In the genomic region with DNA sequence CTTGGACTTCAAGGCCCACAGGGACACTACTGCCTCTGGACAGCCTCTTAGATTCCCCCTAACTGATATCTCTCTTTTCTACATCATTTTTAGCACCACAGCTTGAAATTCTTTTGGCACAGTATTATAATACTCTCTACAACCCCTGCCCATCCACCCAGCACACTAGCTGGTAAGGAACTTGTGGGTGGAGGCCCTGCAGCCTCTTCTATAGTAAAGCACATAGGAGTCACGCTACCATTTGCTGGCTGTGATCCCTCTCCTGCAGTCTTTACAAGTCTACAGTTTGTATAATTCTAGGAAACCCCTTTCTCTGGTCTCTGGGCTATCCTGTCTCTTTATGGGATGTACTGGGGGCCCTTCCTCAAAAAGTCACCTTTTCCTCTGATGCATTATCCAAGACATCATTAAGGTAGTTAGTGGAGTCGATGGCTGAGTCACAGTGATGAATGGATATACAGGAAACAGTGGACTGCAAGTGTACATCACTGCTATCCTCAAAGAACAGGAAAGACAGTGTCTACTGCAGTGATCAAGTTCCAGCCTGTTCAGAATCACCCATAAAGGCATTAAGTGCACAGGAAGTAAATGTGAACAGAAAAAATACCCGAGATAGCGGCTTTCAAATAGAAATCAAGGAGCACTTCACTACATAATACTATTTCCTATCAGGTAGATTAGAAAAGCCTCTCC, we compare ENCODE assay signal across 10 cellular contexts. TPM values are rescaled to one million over a fixed set of nuclear protein-coding genes. Genes with fewer than 3 reads are reported as not detected.
DNase-seq lines count a peak whose midpoint lies in the region; ATAC-seq and TF ChIP-seq lines count a peak whose summit lies in the region.
"Had no signal": no experiment of that assay in that cellular context is flagged by ENCODE, and none has a peak within 500 bp of the region (broad histone marks: within the 10 kb centered on the region; RNA-seq: fewer than 3 reads in every experiment).

No MANE protein-coding gene starts in this region.

- 61 to 76% (median 69%) methylated on average over 4 of the region's 4 CpGs for WGBS in ovary, 3 donors

- no peak overlapping the region for H3K4me2 ChIP-seq in PC-9
- H3K4me2 ChIP-seq: KMS-11 had no signal

- no TSS peak for BruUV-seq in PC-9 (replicated peaks; lab: Mats Ljungman, UMichigan)

- no peak for TF ChIP-seq EP300 in ovary (IDR thresholded peaks at IDR 0.05)

- no peaks in the 10 kb centered on the region for H4K20me1 ChIP-seq in PC-9 (ENCODE audit: insufficient read depth)

- POLR2A ChIA-PET in PC-9 (lab: Charles Lee; ENCODE audit: unreplicated experiment): interaction anchor here (0.6 kb wide), 2 partner anchors 55 to 153 kb away, joined by 7 to 12 read pairs; partner anchors contain the start of gene STK17A

- H3K4me1 ChIP-seq in PC-9 (replicated peaks; ENCODE audit: insufficient read depth): no peaks in the 10 kb centered on the region
- no peaks in the 10 kb centered on the region for H3K4me1 ChIP-seq in neutrophil (ENCODE audit: control insufficient read depth in 1 of 2, insufficient read depth in 1 of 2, low read depth in 1 of 2, low read length in 1 of 2)
- peaks cover 8% of the 10 kb centered on the region for H3K4me1 ChIP-seq in ovary (ENCODE audit: insufficient read depth)

- TF ChIP-seq CTCF in PC-9 (conservative IDR thresholded peaks at IDR 0.05): no peak
- no peak for TF ChIP-seq CTCF in chondrocyte (IDR thresholded peaks at IDR 0.05)
- no peak for TF ChIP-seq CTCF in neutrophil (IDR thresholded peaks at IDR 0.05)
- TF ChIP-seq CTCF in omental fat pad (IDR thresholded peaks at IDR 0.05): no peak
- no peak for TF ChIP-seq CTCF in ovary (IDR thresholded peaks at IDR 0.05)

- H3K79me2 ChIP-seq in PC-9 (ENCODE audit: low read depth): peaks cover 2% of the 10 kb centered on the region; the same call in 1 of the 2 replicates

- peaks cover 88% of the 10 kb centered on the region for H3K36me3 ChIP-seq in PC-9 (ENCODE audit: low read depth)
- H3K36me3 ChIP-seq in neutrophil: peaks cover 80% of the 10 kb centered on the region
- H3K36me3 ChIP-seq in ovary: no peaks in the 10 kb centered on the region

- H3K4me3 ChIP-seq in PC-9 (no peak overlapping the region), neutrophil (ENCODE audit: low read depth in 1 of 2, low read length in 1 of 2) (no peak overlapping the region), ovary (no peak overlapping the region)

- H3K9me3 ChIP-seq in PC-9 (ENCODE audit: insufficient read depth, low read depth) (no peaks in the 10 kb centered on the region), neutrophil (no peaks in the 10 kb centered on the region), ovary (no peaks in the 10 kb centered on the region)

- H3K27ac ChIP-seq in PC-9: peak overlapping the region; percentile 25
- peak overlapping the region; percentile 36 for H3K27ac ChIP-seq in neutrophil
- H3K27ac ChIP-seq in ovary: no peak overlapping the region

- no peak for ATAC-seq in omental fat pad (ENCODE audit: low FRiP score)
- no peak for ATAC-seq in HG03135 (IDR thresholded peaks at IDR 0.05; ENCODE audit: unreplicated experiment)

- H3F3A ChIP-seq in PC-9 (ENCODE audit: insufficient read depth, low read depth): peaks cover 23% of the 10 kb centered on the region

- H3K27me3 ChIP-seq in PC-9 (ENCODE audit: insufficient read depth, low read depth): no peaks in the 10 kb centered on the region
- no peaks in the 10 kb centered on the region for H3K27me3 ChIP-seq in neutrophil
- no peaks in the 10 kb centered on the region for H3K27me3 ChIP-seq in ovary

- no peaks in the 10 kb centered on the region for H3K27me3 Mint-ChIP-seq in chondrocyte (ENCODE audit: low read depth)

- DNase-seq in DMS53 (lab: John Stamatoyannopoulos, UW): peak; percentile 76
- no peak for DNase-seq in PC-9
- DNase-seq in chondrocyte (ENCODE audit: low spot score): no peak
- DNase-seq in omental fat pad (ENCODE audit: low spot score): no peak
- no peak for DNase-seq in cerebellum (ENCODE audit: low spot score)
- DNase-seq in ovary: no peak
- DNase-seq: stimulated activated CD8-positive, alpha-beta memory T cell treated with anti-CD3 and anti-CD28 coated beads, Interleukin-4, amount 100 ng/mL, for 48 hours had no signal

- TF ChIP-seq POLR2A in ovary (IDR thresholded peaks at IDR 0.05): no peak

- peaks cover 55% of the 10 kb centered on the region for H3K4me1 Mint-ChIP-seq in chondrocyte (ENCODE audit: low read depth)

- H3K9me2 ChIP-seq in PC-9 (ENCODE audit: insufficient read depth): no peaks in the 10 kb centered on the region

- CTCF ChIA-PET in PC-9 (lab: Charles Lee): no interaction called here

- H2AFZ ChIP-seq in PC-9: no peak overlapping the region

- no peak overlapping the region for H3K4me3 Mint-ChIP-seq in chondrocyte (ENCODE audit: unreplicated experiment)

- no peaks in the 10 kb centered on the region for H3K9me3 Mint-ChIP-seq in chondrocyte (ENCODE audit: low read depth)

- H3K36me3 Mint-ChIP-seq in chondrocyte (ENCODE audit: low read depth): peaks cover 16% of the 10 kb centered on the region

- peak overlapping the region; percentile 38 for H3K27ac Mint-ChIP-seq in chondrocyte (ENCODE audit: unreplicated experiment)

- intact Hi-C loops in PC-9 (cut with micrococcal nuclease; ENCODE audit: unreplicated experiment): no loop called here
- intact Hi-C loops in ovary (cut with DNase I): no loop called here

RNA-seq across cellular contexts. Expression of gene STK17A, which starts 54.4 kb away (rescaled TPM):
- total RNA-seq in PC-9 (2021) (15.8 and 18.8 TPM in 2 replicates), chondrocyte (17.1 to 35.0 TPM (median 35.0 TPM) in 3 replicates), omental fat pad (10 to 100 TPM; 12.9 to 60.2 (median 15.7) TPM), cerebellum (30.2 TPM), ovary (10 to 100 TPM in 6 of 7 donors, 1 to 10 TPM in 1; 9.9 to 19.9 (median 12.7) TPM)
- polyA plus RNA-seq in ovary: 10 to 100 TPM; 11.1 to 14.9 TPM

Comparison
In these comparisons a context has a peak if more than half of its experiments do, and no peak if none do; other contexts are left out.
1. H3K27ac ChIP-seq: peak in PC-9 (single experiment) and neutrophil (single experiment); none in ovary (0 of 2).